24 cellular contexts compared by ENCODE assay signal in genomic region chr19:39192846-39193245, GRCh38. TPM values are rescaled to one million over a fixed set of nuclear protein-coding genes. Genes with fewer than 3 reads are reported as not detected.
"Had no signal": no experiment of that assay in that cellular context is flagged by ENCODE, and none has a peak within 500 bp of the region (broad histone marks: within the 10 kb centered on the region; RNA-seq: fewer than 3 reads in every experiment).

No MANE protein-coding gene starts in this region.

- H3K36me3 ChIP-seq: brain microvascular endothelial cell, esophagus squamous epithelium, lower lobe of right lung, tibial artery had no signal

- H3K27ac ChIP-seq: brain microvascular endothelial cell, lower lobe of right lung, tibial artery had no signal

- DNase-seq: activated CD4-positive, alpha-beta T cell treated with anti-CD3 and anti-CD28 coated beads, Interleukin-2, amount 10 ng/mL, durations not matched to agents 7 days and 5 days; activated CD8-positive, alpha-beta T cell treated with anti-CD3 and anti-CD28 coated beads, Interleukin-2, amount 10 ng/mL, durations not matched to agents 7 days and 5 days; activated naive CD4-positive, alpha-beta T cell treated with anti-CD3 and anti-CD28 coated beads, Interleukin-2, amount 10 ng/mL, durations not matched to agents 7 days and 5 days; activated naive CD8-positive, alpha-beta T cell treated with anti-CD3 and anti-CD28 coated beads, Interleukin-2, amount 50 U/mL, for 24 hours; activated T-cell treated with anti-CD3 and anti-CD28 coated beads, Interleukin-2, amount 50 U/mL, for 4 hours; aorta; brain microvascular endothelial cell; dermis blood vessel endothelial cell; effector memory CD4-positive, alpha-beta T cell; esophagus squamous epithelium; foreskin fibroblast; glutamatergic neuron; hippocampal formation; lower lobe of right lung; nucleus accumbens; posterior cingulate gyrus; stimulated activated CD4-positive, alpha-beta T cell treated with anti-CD3 and anti-CD28 coated beads, Interleukin-12 subunit alpha, Interleukin-12 subunit beta, amount 100 ng/mL, for 4 hours; stimulated activated CD4-positive, alpha-beta T cell treated with anti-CD3 and anti-CD28 coated beads, Interleukin-2, amount 100 ng/mL, for 24 hours; stimulated activated naive CD8-positive, alpha-beta T cell treated with anti-CD3 and anti-CD28 coated beads, Interleukin-15, Interleukin-2, amounts not matched to agents 100 U/mL and 50 U/mL, for 24 hours; substantia nigra; tibial artery had no signal

- H3K9me3 ChIP-seq: esophagus squamous epithelium, lower lobe of right lung, tibial artery had no signal

- H3K4me3 ChIP-seq: esophagus squamous epithelium, lower lobe of right lung, tibial artery had no signal

RNA-seq across cellular contexts. Expression of gene NCCRP1, which starts 3.9 kb away (rescaled TPM):
- total RNA-seq: activated CD4-positive, alpha-beta T cell treated with anti-CD3 and anti-CD28 coated beads, Interleukin-2, amount 10 ng/mL, durations not matched to agents 7 days and 5 days; activated CD8-positive, alpha-beta T cell treated with anti-CD3 and anti-CD28 coated beads, Interleukin-2, amount 10 ng/mL, durations not matched to agents 7 days and 5 days; activated T-cell treated with anti-CD3 and anti-CD28 coated beads, Interleukin-2, amount 50 U/mL, for 4 hours; aorta; dermis blood vessel endothelial cell; endothelial cell of umbilical vein; T-helper 1 cell treated with Interleukin-12 subunit alpha and Interleukin-12 subunit beta and Interleukin-4 antibody, amounts not matched to agents 30 ng/mL and 1 ng/mL, for 36 hours had no signal

RNA-seq across cellular contexts. Expression of gene SYCN, which starts 11.2 kb away (rescaled TPM):
- total RNA-seq: activated CD4-positive, alpha-beta T cell treated with anti-CD3 and anti-CD28 coated beads, Interleukin-2, amount 10 ng/mL, durations not matched to agents 7 days and 5 days; activated CD8-positive, alpha-beta T cell treated with anti-CD3 and anti-CD28 coated beads, Interleukin-2, amount 10 ng/mL, durations not matched to agents 7 days and 5 days; aorta; dermis blood vessel endothelial cell; endothelial cell of umbilical vein; esophagus squamous epithelium; lower lobe of right lung; renal cortical epithelial cell; T-helper 1 cell treated with Interleukin-12 subunit alpha and Interleukin-12 subunit beta and Interleukin-4 antibody, amounts not matched to agents 30 ng/mL and 1 ng/mL, for 36 hours had no signal
- polyA plus RNA-seq: endothelial cell of umbilical vein had no signal

RNA-seq across cellular contexts. Expression of gene IFNL3, which starts 52.0 kb away (rescaled TPM):
- total RNA-seq: activated CD4-positive, alpha-beta T cell treated with anti-CD3 and anti-CD28 coated beads, Interleukin-2, amount 10 ng/mL, durations not matched to agents 7 days and 5 days; activated CD8-positive, alpha-beta T cell treated with anti-CD3 and anti-CD28 coated beads, Interleukin-2, amount 10 ng/mL, durations not matched to agents 7 days and 5 days; activated T-cell treated with anti-CD3 and anti-CD28 coated beads, Interleukin-2, amount 50 U/mL, for 4 hours; aorta; dermis blood vessel endothelial cell; endothelial cell of umbilical vein; esophagus squamous epithelium; lower lobe of right lung; renal cortical epithelial cell; T-helper 1 cell treated with Interleukin-12 subunit alpha and Interleukin-12 subunit beta and Interleukin-4 antibody, amounts not matched to agents 30 ng/mL and 1 ng/mL, for 36 hours had no signal
- polyA plus RNA-seq: aorta, endothelial cell of umbilical vein had no signal

RNA-seq across cellular contexts. Expression of gene IFNL4, which starts 55.8 kb away (rescaled TPM):
- total RNA-seq: activated CD4-positive, alpha-beta T cell treated with anti-CD3 and anti-CD28 coated beads, Interleukin-2, amount 10 ng/mL, durations not matched to agents 7 days and 5 days; activated CD8-positive, alpha-beta T cell treated with anti-CD3 and anti-CD28 coated beads, Interleukin-2, amount 10 ng/mL, durations not matched to agents 7 days and 5 days; activated T-cell treated with anti-CD3 and anti-CD28 coated beads, Interleukin-2, amount 50 U/mL, for 4 hours; aorta; dermis blood vessel endothelial cell; endothelial cell of umbilical vein; esophagus squamous epithelium; lower lobe of right lung; renal cortical epithelial cell; T-helper 1 cell treated with Interleukin-12 subunit alpha and Interleukin-12 subunit beta and Interleukin-4 antibody, amounts not matched to agents 30 ng/mL and 1 ng/mL, for 36 hours had no signal
- polyA plus RNA-seq: aorta, endothelial cell of umbilical vein had no signal
